9 cellular contexts compared by ENCODE assay signal in the genomic region with DNA sequence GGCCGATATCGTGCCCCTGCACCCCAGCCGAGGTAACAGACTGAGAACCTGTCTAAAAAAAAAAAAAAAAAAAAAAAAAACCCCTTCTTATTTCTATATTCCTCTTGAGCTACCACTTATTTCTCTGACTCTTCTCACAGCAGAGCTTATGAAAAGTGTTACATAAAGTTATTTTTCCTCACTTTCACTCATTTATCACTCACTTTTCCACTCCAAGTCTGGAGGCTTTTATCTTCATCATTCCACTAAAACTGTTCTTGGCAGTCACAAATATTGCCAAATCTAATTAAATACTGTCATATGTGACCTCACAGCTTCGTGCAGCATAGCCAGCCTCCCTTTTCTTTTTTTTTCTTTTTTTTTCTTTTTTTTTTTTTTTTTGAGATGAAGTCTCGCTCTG.
"Had no signal": no experiment of that assay in that cellular context is flagged by ENCODE, and none has a peak within 500 bp of the region (broad histone marks: within the 10 kb centered on the region; RNA-seq: fewer than 3 reads in every experiment).

No MANE protein-coding gene starts in this region.

- H3K4me3 ChIP-seq: GM23248, GM23338, HAP-1 had no signal

- H3K9me3 ChIP-seq: HAP-1 had no signal

- H3K9ac ChIP-seq: GM23248 had no signal

- H3K4me2 ChIP-seq: GM23338 had no signal

- H2AFZ ChIP-seq: GM23248, GM23338 had no signal

- H3K27ac Mint-ChIP-seq: GM23338, H9, HFFc6 had no signal

- H3K4me1 ChIP-seq: HAP-1 had no signal

- H3K4me1 Mint-ChIP-seq: GM23338 had no signal

- DNase-seq: GM23248, GOT3, H7, H9, HCEC 1CT, HFFc6 had no signal

- H3K27ac ChIP-seq: GM23248 had no signal

- ATAC-seq: GM23338, HCT116 had no signal

- H3K9me3 Mint-ChIP-seq: GM23338, H9, HFFc6 had no signal

- H3K4me3 Mint-ChIP-seq: GM23338, H9, HFFc6 had no signal

- H3K36me3 ChIP-seq: HAP-1 had no signal
